Comparison of ENCODE assay signal across 8 cellular contexts in genomic region chr7:98879198-98879988, GRCh38. TPM values are rescaled to one million over a fixed set of nuclear protein-coding genes. Genes with fewer than 3 reads are reported as not detected.
A peak's percentile ranks its signal among the peaks of the same experiment; 100 is the strongest.
DNase-seq lines count a peak whose midpoint lies in the region; ATAC-seq and TF ChIP-seq lines count a peak whose summit lies in the region.

No MANE protein-coding gene starts in this region.

- H3K4me3 ChIP-seq in AG09309 (ENCODE audit: control insufficient read depth, low read depth, low read length) (peak overlapping the region; percentile 74), fibroblast of villous mesenchyme (ENCODE audit: low read depth, low read length) (peak overlapping the region; percentile 96), trophoblast cell (ENCODE audit: low read depth, low read length) (peak overlapping the region; percentile 96)

- H4K12ac ChIP-seq in trophoblast cell (ENCODE audit: low read depth, low read length) = no peak overlapping the region

- peak overlapping the region; percentile 69 for H2AFZ ChIP-seq in trophoblast cell (ENCODE audit: insufficient read depth, low read length, poor library complexity)

- peak overlapping the region; percentile 76 for H3K14ac ChIP-seq in trophoblast cell (ENCODE audit: low read length)

- peak overlapping the region; percentile 44 for H2BK120ac ChIP-seq in trophoblast cell (ENCODE audit: insufficient read depth, low read length, poor library complexity)

- peaks cover 20 to 23% of the 10 kb centered on the region in 2 experiments for H3K36me3 ChIP-seq in trophoblast cell (ENCODE audit: control insufficient read depth in 1 of 2, insufficient read depth in 2 of 2, low read length in 2 of 2)

- no CpG with 5 or more reads among the region's 29 CpGs for WGBS in trophoblast cell (ENCODE audit: extremely low coverage, insufficient coverage, insufficient read length)

- peak overlapping the region; percentile 54 for H3K18ac ChIP-seq in trophoblast cell (ENCODE audit: low read length)

- no peaks in the 10 kb centered on the region for H3K9me3 ChIP-seq in trophoblast cell (ENCODE audit: insufficient read depth, low read depth, low read length)

- H3K79me2 ChIP-seq in trophoblast cell (ENCODE audit: control insufficient read depth, insufficient read depth, low read length, poor library complexity) = peaks cover 16% of the 10 kb centered on the region

- H3K79me1 ChIP-seq in trophoblast cell (ENCODE audit: low read length) = peaks cover 14% of the 10 kb centered on the region

- peak overlapping the region; percentile 99 for H4K91ac ChIP-seq in trophoblast cell (ENCODE audit: low read depth, low read length)

- H3K27ac ChIP-seq in trophoblast cell (ENCODE audit: low read depth, low read length) = peak overlapping the region; percentile 30

- DNase-seq in AG09309 (ENCODE audit: low read depth) (no peak), NOMO-1 treated with DMSO at 0.1 percent for 48 hours (lab: John Stamatoyannopoulos, UW; ENCODE audit: unreplicated experiment) (peak; percentile 48), fibroblast of villous mesenchyme (ENCODE audit: low read depth) (peak; percentile 24), trophoblast cell (peak; percentile 30 to 63), UCSD-AML1 (lab: John Stamatoyannopoulos, UW; ENCODE audit: unreplicated experiment) (no peak)
- DNase-seq in activated T-cell treated with anti-CD3 and anti-CD28 coated beads, Interleukin-2, amount 50 U/mL, for 48 hours = peak; percentile 69 to 74

- H3K4ac ChIP-seq in trophoblast cell (ENCODE audit: low read depth, low read length) = peak overlapping the region; percentile 89

- H2AK5ac ChIP-seq in trophoblast cell (ENCODE audit: low read length) = peak overlapping the region; percentile 49

- peak overlapping the region; percentile 32 for H2BK5ac ChIP-seq in trophoblast cell (ENCODE audit: low read depth, low read length, poor library complexity)

- H3K23ac ChIP-seq in trophoblast cell (ENCODE audit: low read length) = no peak overlapping the region

- H3K4me2 ChIP-seq in trophoblast cell (ENCODE audit: low read length) = peak overlapping the region; percentile 97

- H3K9ac ChIP-seq in trophoblast cell (ENCODE audit: low read length) = peak overlapping the region; percentile 91

- peak overlapping the region; percentile 41 for H4K8ac ChIP-seq in trophoblast cell (ENCODE audit: low read depth, low read length)

- H3K4me1 ChIP-seq in trophoblast cell (ENCODE audit: control insufficient read depth in 1 of 2, insufficient read depth in 2 of 2, low read length in 2 of 2) = peaks cover 4 to 9% of the 10 kb centered on the region in 2 experiments

- peak; percentile 86 for ATAC-seq in GM18861 (IDR thresholded peaks at IDR 0.05; ENCODE audit: unreplicated experiment)
- ATAC-seq in HG03064 (IDR thresholded peaks at IDR 0.05; ENCODE audit: low read depth, unreplicated experiment) = peak; percentile 64

- no peaks in the 10 kb centered on the region for H3K27me3 ChIP-seq in trophoblast cell (ENCODE audit: insufficient read depth, low read length)

- TF ChIP-seq CTCF in AG09309 (IDR thresholded peaks at IDR 0.05; ENCODE audit: control insufficient read depth, insufficient read depth, low read depth, low read length, missing control alignments) = peak; percentile 13
- TF ChIP-seq CTCF in fibroblast of villous mesenchyme (IDR thresholded peaks at IDR 0.05; ENCODE audit: insufficient read depth, low read depth, low read length) = peak; percentile 22

- H2BK12ac ChIP-seq in trophoblast cell (ENCODE audit: low read length) = no peak overlapping the region

RNA-seq across cellular contexts. Expression of gene TRRAP, which starts 1.1 kb away (rescaled TPM):
- 18.7 and 20.3 TPM in 2 replicates for total RNA-seq in fibroblast of villous mesenchyme
- 14.2 and 14.8 TPM in 2 replicates for polyA plus RNA-seq in trophoblast cell (2013)

RNA-seq across cellular contexts. Expression of gene TMEM130, which starts 9.6 kb away (rescaled TPM):
- total RNA-seq in fibroblast of villous mesenchyme = 1.3 and 1.9 TPM in 2 replicates
- polyA plus RNA-seq in trophoblast cell (2013) = 0.19 and 0.29 TPM in 2 replicates

Comparison
In these comparisons a context has a peak if more than half of its experiments do, and no peak if none do; other contexts are left out.
1. DNase-seq: peak in NOMO-1 treated with DMSO at 0.1 percent for 48 hours (single experiment), activated T-cell treated with anti-CD3 and anti-CD28 coated beads, Interleukin-2, amount 50 U/mL, for 48 hours (2 of 2), fibroblast of villous mesenchyme (single experiment) and trophoblast cell (2 of 2); none in AG09309 (single experiment) and UCSD-AML1 (single experiment).
2. Peak in every context shown above with its lines, with median percentiles within 50 percentile points of each other: H3K4me3 ChIP-seq.